10 cellular contexts compared by ENCODE assay signal in the genomic region with DNA sequence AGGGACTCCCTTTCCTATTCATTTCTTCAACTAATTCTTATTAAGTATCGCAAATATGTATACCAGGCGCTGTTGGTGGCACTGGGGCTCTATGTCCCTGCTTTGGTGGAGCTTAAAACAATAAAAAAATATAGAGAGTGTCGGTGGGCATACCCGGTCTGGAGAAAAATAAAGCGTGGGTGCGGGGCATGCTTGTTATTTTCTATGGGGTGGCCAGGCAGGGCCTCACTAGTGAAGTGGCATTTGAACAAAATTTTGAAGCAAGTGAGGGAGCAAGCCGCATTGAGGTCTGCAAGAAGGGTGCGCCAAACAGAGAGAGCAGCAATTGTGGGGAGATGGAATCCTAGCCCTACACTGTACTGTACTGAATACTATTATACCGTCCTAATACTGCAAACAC. TPM values are rescaled to one million over a fixed set of nuclear protein-coding genes. Genes with fewer than 3 reads are reported as not detected.
DNase-seq lines count a peak whose midpoint lies in the region; ATAC-seq and TF ChIP-seq lines count a peak whose summit lies in the region.
"Had no signal": no experiment of that assay in that cellular context is flagged by ENCODE, and none has a peak within 500 bp of the region (broad histone marks: within the 10 kb centered on the region; RNA-seq: fewer than 3 reads in every experiment).

No MANE protein-coding gene starts in this region.

- H3K79me2 ChIP-seq in GM23338 (replicated peaks; ENCODE audit: insufficient read depth) = no peaks in the 10 kb centered on the region

- H3K4me1 Mint-ChIP-seq in GM23338 = peaks cover 18% of the 10 kb centered on the region; the same call in 2 of the 3 replicates

- ATAC-seq in GM23338 = no peak
- no peak for ATAC-seq in foreskin keratinocyte

- H3F3A ChIP-seq in GM23338 (replicated peaks; ENCODE audit: low read depth) = no peaks in the 10 kb centered on the region

- TF ChIP-seq CTCF in GM23338 (conservative IDR thresholded peaks at IDR 0.05; ENCODE audit: low read depth in 2 of 2) (no peak), foreskin keratinocyte (conservative IDR thresholded peaks at IDR 0.05) (no peak)

- peak overlapping the region; percentile 81; the same call in 1 of the 2 replicates for H2AFZ ChIP-seq in GM23338

- H3K27me3 ChIP-seq in GM23338 (ENCODE audit: insufficient read depth) = no peaks in the 10 kb centered on the region
- no peaks in the 10 kb centered on the region for H3K27me3 ChIP-seq in foreskin keratinocyte
- peaks cover 3% of the 10 kb centered on the region for H3K27me3 ChIP-seq in skeletal muscle satellite cell (ENCODE audit: control insufficient read depth, insufficient read depth, low read length)

- peak overlapping the region; percentile 60 for H3K4me3 Mint-ChIP-seq in GM23338

- H3K36me3 Mint-ChIP-seq in GM23338 (ENCODE audit: low read depth) = no peaks in the 10 kb centered on the region; the same call in 2 of the 3 replicates

- H3K27me3 Mint-ChIP-seq in GM23338 (ENCODE audit: insufficient read depth, low read depth, poor library complexity) = peaks cover 3% of the 10 kb centered on the region

- no peaks in the 10 kb centered on the region for H3K9me2 ChIP-seq in GM23338 (ENCODE audit: insufficient read depth)

- no peaks in the 10 kb centered on the region; the same call in 2 of the 3 replicates for H3K9me3 Mint-ChIP-seq in GM23338

- H3K4me3 ChIP-seq in GM23338 = peak overlapping the region; percentile 48; the same call in 1 of the 2 replicates
- peak overlapping the region; percentile 77 for H3K4me3 ChIP-seq in SK-N-MC
- peak overlapping the region; percentile 82 for H3K4me3 ChIP-seq in skeletal muscle satellite cell (ENCODE audit: low read length)

- H3K27ac ChIP-seq in GM23338 (ENCODE audit: low read depth) (no peak overlapping the region), SK-N-MC (no peak overlapping the region), foreskin keratinocyte (peak overlapping the region; percentile 87)

- H3K36me3 ChIP-seq in GM23338 (ENCODE audit: insufficient read depth) (no peaks in the 10 kb centered on the region), SK-N-MC (ENCODE audit: insufficient read depth, low read length) (no peaks in the 10 kb centered on the region), skeletal muscle satellite cell (ENCODE audit: insufficient read depth, low read length) (peaks cover 14% of the 10 kb centered on the region)

- H3K4me1 ChIP-seq in GM23338 (ENCODE audit: insufficient read depth) (no peaks in the 10 kb centered on the region), foreskin keratinocyte (peaks cover 19% of the 10 kb centered on the region), skeletal muscle satellite cell (ENCODE audit: control insufficient read depth, insufficient read depth, low read length) (peaks cover 8% of the 10 kb centered on the region)

- no peaks in the 10 kb centered on the region for H4K20me1 ChIP-seq in GM23338 (replicated peaks; ENCODE audit: insufficient read depth)

- H3K27ac Mint-ChIP-seq in GM23338 = no peak overlapping the region

- H3K9me3 ChIP-seq in SK-N-MC (ENCODE audit: low read depth, low read length) = no peaks in the 10 kb centered on the region
- no peaks in the 10 kb centered on the region for H3K9me3 ChIP-seq in skeletal muscle satellite cell (replicated peaks; ENCODE audit: low read length)

- no peak for DNase-seq in GM23338 (ENCODE audit: low spot score)
- no peak for DNase-seq in SK-N-MC (ENCODE audit: low read depth, low spot score)
- DNase-seq in foreskin keratinocyte = no peak
- DNase-seq in stimulated activated CD4-positive, alpha-beta T cell treated with anti-CD3 and anti-CD28 coated beads, Interleukin-2, amount 100 ng/mL, for 48 hours = no peak
- no peak for DNase-seq in NCI-H1930 (lab: John Stamatoyannopoulos, UW)
- no peak for DNase-seq in NCI-H2227 treated with DMSO at 0.1 percent for 48 hours (lab: John Stamatoyannopoulos, UW)
- DNase-seq in anterior cingulate cortex (lab: John Stamatoyannopoulos, UW) = no peak

- peak overlapping the region; percentile 65 for H3K4me2 ChIP-seq in GM23338
- H3K4me2 ChIP-seq in skeletal muscle satellite cell (ENCODE audit: low read length) = peak overlapping the region; percentile 75

- no peak overlapping the region for H3K9ac ChIP-seq in SK-N-MC (ENCODE audit: insufficient read length)
- H3K9ac ChIP-seq in skeletal muscle satellite cell (ENCODE audit: low read depth, low read length) = peak overlapping the region; percentile 88

TF ChIP-seq in GM23338, 12 proteins besides CTCF, POLR2A, EP300 and RAD21 (continues in another document):
- TF ChIP-seq STAT1 (IDR thresholded peaks at IDR 0.05; ENCODE audit: unreplicated experiment) (no peak), CREB1 (CRISPR knock-in tag; IDR thresholded peaks at IDR 0.05; ENCODE audit: low read depth) (no peak)
- TF ChIP-seq, protein P1, sequence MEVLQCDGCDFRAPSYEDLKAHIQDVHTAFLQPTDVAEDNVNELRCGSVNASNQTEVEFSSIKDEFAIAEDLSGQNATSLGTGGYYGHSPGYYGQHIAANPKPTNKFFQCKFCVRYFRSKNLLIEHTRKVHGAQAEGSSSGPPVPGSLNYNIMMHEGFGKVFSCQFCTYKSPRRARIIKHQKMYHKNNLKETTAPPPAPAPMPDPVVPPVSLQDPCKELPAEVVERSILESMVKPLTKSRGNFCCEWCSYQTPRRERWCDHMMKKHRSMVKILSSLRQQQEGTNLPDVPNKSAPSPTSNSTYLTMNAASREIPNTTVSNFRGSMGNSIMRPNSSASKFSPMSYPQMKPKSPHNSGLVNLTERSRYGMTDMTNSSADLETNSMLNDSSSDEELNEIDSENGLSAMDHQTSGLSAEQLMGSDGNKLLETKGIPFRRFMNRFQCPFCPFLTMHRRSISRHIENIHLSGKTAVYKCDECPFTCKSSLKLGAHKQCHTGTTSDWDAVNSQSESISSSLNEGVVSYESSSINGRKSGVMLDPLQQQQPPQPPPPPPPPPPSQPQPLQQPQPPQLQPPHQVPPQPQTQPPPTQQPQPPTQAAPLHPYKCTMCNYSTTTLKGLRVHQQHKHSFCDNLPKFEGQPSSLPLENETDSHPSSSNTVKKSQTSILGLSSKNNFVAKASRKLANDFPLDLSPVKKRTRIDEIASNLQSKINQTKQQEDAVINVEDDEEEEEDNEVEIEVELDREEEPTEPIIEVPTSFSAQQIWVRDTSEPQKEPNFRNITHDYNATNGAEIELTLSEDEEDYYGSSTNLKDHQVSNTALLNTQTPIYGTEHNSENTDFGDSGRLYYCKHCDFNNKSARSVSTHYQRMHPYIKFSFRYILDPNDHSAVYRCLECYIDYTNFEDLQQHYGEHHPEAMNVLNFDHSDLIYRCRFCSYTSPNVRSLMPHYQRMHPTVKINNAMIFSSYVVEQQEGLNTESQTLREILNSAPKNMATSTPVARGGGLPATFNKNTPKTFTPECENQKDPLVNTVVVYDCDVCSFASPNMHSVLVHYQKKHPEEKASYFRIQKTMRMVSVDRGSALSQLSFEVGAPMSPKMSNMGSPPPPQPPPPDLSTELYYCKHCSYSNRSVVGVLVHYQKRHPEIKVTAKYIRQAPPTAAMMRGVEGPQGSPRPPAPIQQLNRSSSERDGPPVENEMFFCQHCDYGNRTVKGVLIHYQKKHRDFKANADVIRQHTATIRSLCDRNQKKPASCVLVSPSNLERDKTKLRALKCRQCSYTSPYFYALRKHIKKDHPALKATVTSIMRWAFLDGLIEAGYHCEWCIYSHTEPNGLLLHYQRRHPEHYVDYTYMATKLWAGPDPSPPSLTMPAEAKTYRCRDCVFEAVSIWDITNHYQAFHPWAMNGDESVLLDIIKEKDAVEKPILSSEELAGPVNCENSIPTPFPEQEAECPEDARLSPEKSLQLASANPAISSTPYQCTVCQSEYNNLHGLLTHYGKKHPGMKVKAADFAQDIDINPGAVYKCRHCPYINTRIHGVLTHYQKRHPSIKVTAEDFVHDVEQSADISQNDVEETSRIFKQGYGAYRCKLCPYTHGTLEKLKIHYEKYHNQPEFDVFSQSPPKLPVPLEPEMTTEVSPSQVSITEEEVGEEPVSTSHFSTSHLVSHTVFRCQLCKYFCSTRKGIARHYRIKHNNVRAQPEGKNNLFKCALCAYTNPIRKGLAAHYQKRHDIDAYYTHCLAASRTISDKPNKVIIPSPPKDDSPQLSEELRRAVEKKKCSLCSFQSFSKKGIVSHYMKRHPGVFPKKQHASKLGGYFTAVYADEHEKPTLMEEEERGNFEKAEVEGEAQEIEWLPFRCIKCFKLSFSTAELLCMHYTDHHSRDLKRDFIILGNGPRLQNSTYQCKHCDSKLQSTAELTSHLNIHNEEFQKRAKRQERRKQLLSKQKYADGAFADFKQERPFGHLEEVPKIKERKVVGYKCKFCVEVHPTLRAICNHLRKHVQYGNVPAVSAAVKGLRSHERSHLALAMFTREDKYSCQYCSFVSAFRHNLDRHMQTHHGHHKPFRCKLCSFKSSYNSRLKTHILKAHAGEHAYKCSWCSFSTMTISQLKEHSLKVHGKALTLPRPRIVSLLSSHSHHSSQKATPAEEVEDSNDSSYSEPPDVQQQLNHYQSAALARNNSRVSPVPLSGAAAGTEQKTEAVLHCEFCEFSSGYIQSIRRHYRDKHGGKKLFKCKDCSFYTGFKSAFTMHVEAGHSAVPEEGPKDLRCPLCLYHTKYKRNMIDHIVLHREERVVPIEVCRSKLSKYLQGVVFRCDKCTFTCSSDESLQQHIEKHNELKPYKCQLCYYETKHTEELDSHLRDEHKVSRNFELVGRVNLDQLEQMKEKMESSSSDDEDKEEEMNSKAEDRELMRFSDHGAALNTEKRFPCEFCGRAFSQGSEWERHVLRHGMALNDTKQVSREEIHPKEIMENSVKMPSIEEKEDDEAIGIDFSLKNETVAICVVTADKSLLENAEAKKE (CRISPR knock-in tag; IDR thresholded peaks at IDR 0.05) = no peak

RNA-seq across cellular contexts. Expression of gene IDS, which starts 0.6 kb away (rescaled TPM):
- total RNA-seq in GM23338 (2014; rRNA removed; shearing (Covaris generic)) = 12.3 and 12.4 TPM in 2 replicates
- polyA plus RNA-seq in GM23338 (2016; fragmentation: Nextera tagmentation; extraction: Ambion mirVana) = 8.2 and 8.6 TPM in 2 replicates
- total RNA-seq in foreskin keratinocyte = 44.3 and 50.9 TPM in 2 replicates
- polyA plus RNA-seq in foreskin keratinocyte = 18.5 and 19.1 TPM in 2 replicates
- 28.6 and 29.7 TPM in 2 replicates for total RNA-seq in skeletal muscle satellite cell (2012; rRNA removed)

RNA-seq across cellular contexts. Expression of gene EOLA1, which starts 35.1 kb away (rescaled TPM):
- total RNA-seq in GM23338 (2014; rRNA removed; shearing (Covaris generic)) = 2.5 and 4.0 TPM in 2 replicates
- polyA plus RNA-seq in GM23338 (2016; fragmentation: Nextera tagmentation; extraction: Ambion mirVana) (2.6 and 3.3 TPM in 2 replicates), foreskin keratinocyte (11.5 and 12.6 TPM in 2 replicates)
- 10.5 and 11.4 TPM in 2 replicates for total RNA-seq in foreskin keratinocyte
- 14.4 and 16.4 TPM in 2 replicates for total RNA-seq in skeletal muscle satellite cell (2012; rRNA removed)

RNA-seq across cellular contexts. Expression of gene HSFX3, which starts 44.1 kb away (rescaled TPM):
- total RNA-seq in GM23338 (2014; rRNA removed; shearing (Covaris generic)) = not detected in 2 replicates
- not detected in 2 replicates for polyA plus RNA-seq in GM23338 (2016; fragmentation: Nextera tagmentation; extraction: Ambion mirVana)
- total RNA-seq in foreskin keratinocyte = not detected in 2 replicates
- polyA plus RNA-seq in foreskin keratinocyte = not detected in 2 replicates
- total RNA-seq in skeletal muscle satellite cell (2012; rRNA removed) = not detected in 2 replicates
- total RNA-seq: lung microvascular endothelial cell; T-helper 1 cell treated with Interleukin-12 subunit alpha and Interleukin-12 subunit beta and Interleukin-4 antibody, amounts not matched to agents 30 ng/mL and 1 ng/mL, for 36 hours had no signal
